ENCODE assay signal across 8 cellular contexts in genomic region chr11:1570896-1571759, GRCh38. TPM values are rescaled to one million over a fixed set of nuclear protein-coding genes. Genes with fewer than 3 reads are reported as not detected.
DNase-seq lines count a peak whose midpoint lies in the region; ATAC-seq and TF ChIP-seq lines count a peak whose summit lies in the region.

No MANE protein-coding gene starts in this region.

- peak overlapping the region; percentile 84 for H3K27ac Mint-ChIP-seq in type B pancreatic cell

- peak; percentile 41 to 51 (median 46) for TF ChIP-seq POLR2A in body of pancreas (IDR thresholded peaks at IDR 0.05)

- no peak for ATAC-seq in body of pancreas
- ATAC-seq in lung (ENCODE audit: insufficient read depth, low FRiP score), result no peak
- no peak for ATAC-seq in HG03565 (IDR thresholded peaks at IDR 0.05; ENCODE audit: unreplicated experiment)

- H3K4me3 Mint-ChIP-seq in type B pancreatic cell, result peak overlapping the region; percentile 74

- peak; percentile 33 for DNase-seq in activated gamma-delta T cell treated with Interleukin-2 at 50 U/mL for 16 hours
- no peak for DNase-seq in activated gamma-delta T cell (lab: John Stamatoyannopoulos, UW)
- peak; percentile 46 to 71 (median 60) for DNase-seq in body of pancreas
- DNase-seq in lung (ENCODE audit: low spot score), result no peak
- peak; percentile 71 for DNase-seq in type B pancreatic cell (ENCODE audit: extremely low spot score, unreplicated experiment)
- no peak for DNase-seq in NCI-H187 treated with DMSO at 0.1 percent for 48 hours (lab: John Stamatoyannopoulos, UW)
- DNase-seq in stimulated activated CD4-positive, alpha-beta T cell treated with anti-CD3 and anti-CD28 coated beads, Interleukin-2, amount 100 ng/mL, for 24 hours, result no peak

- H3K4me3 ChIP-seq in body of pancreas (peak overlapping the region; percentile 26 to 41), lung (peak overlapping the region; percentile 56)

- peak overlapping the region; percentile 72 to 88 (median 78) for H3K27ac ChIP-seq in body of pancreas
- peak overlapping the region in 1 of 2 donors; percentile 90 for H3K27ac ChIP-seq in lung (ENCODE audit: low read depth in 1 of 2, low read length in 1 of 2)

- H3K4me1 Mint-ChIP-seq in type B pancreatic cell (ENCODE audit: unreplicated experiment), result peaks cover 5% of the 10 kb centered on the region

- H3K9me3 ChIP-seq in body of pancreas, result no peaks in the 10 kb centered on the region
- no peaks in the 10 kb centered on the region for H3K9me3 ChIP-seq in lung (ENCODE audit: control insufficient read depth in 2 of 2, insufficient read depth in 1 of 2, low read length in 1 of 2)

- H3K36me3 Mint-ChIP-seq in type B pancreatic cell, result no peaks in the 10 kb centered on the region

- WGBS in body of pancreas, 2 donors, result 10% methylated on average over 42 of the region's 58 CpGs; no CpG with 5 or more reads in 1 of the 2 donors
- WGBS in lung, 2 donors, result 8 to 9% methylated on average over 31 to 58 of the region's 58 CpGs

- H3K4me1 ChIP-seq in body of pancreas (peaks cover 63% of the 10 kb centered on the region), lung (ENCODE audit: control insufficient read depth in 2 of 2, insufficient read depth in 2 of 2, low read length in 2 of 2) (peaks cover 0 to 3% of the 10 kb centered on the region in 2 donors)

- peaks cover 31% of the 10 kb centered on the region for H3K27me3 Mint-ChIP-seq in type B pancreatic cell

- no peaks in the 10 kb centered on the region for H3K9me3 Mint-ChIP-seq in type B pancreatic cell

- H3K36me3 ChIP-seq in body of pancreas (replicated peaks in 1 of 2; ENCODE audit: insufficient read depth in 1 of 2, low read depth in 2 of 2) (no peaks in the 10 kb centered on the region), lung (ENCODE audit: control insufficient read depth in 2 of 2, insufficient read depth in 2 of 2, low read length in 2 of 2) (peaks cover 0 to 3% of the 10 kb centered on the region in 2 donors)

- intact Hi-C loops in body of pancreas (cut with DNase I), result no loop called here

- TF ChIP-seq CTCF in body of pancreas (IDR thresholded peaks at IDR 0.05) (no peak), lung (IDR thresholded peaks at IDR 0.05; ENCODE audit: control extremely low read depth, extremely low read depth) (no peak), type B pancreatic cell (conservative IDR thresholded peaks at IDR 0.05) (no peak)

- H3K27me3 ChIP-seq in body of pancreas (no peaks in the 10 kb centered on the region), lung (ENCODE audit: control insufficient read depth, insufficient read depth) (no peaks in the 10 kb centered on the region)

RNA-seq across cellular contexts. Expression of gene DUSP8, which starts 0.9 kb away (rescaled TPM):
- total RNA-seq in body of pancreas, result 10 to 100 TPM in 1 of 2 donors, 1 to 10 TPM in 1; 7.0 to 19.1 TPM
- 10 to 100 TPM in 1 of 2 donors, 1 to 10 TPM in 1; 2.0 to 17.0 TPM for total RNA-seq in lung
- polyA plus RNA-seq in lung, result 1 to 10 TPM; 3.5 to 9.1 TPM
- total RNA-seq in type B pancreatic cell (ENCODE audit: low replicate concordance), result 8.4 and 16.1 TPM in 2 replicates

RNA-seq across cellular contexts. Expression of gene KRTAP5-1, which starts 14.0 kb away (rescaled TPM):
- not detected for total RNA-seq in body of pancreas
- not detected for total RNA-seq in lung
- polyA plus RNA-seq in lung, result not detected
- total RNA-seq in type B pancreatic cell (ENCODE audit: low replicate concordance), result not detected in 2 replicates

RNA-seq across cellular contexts. Expression of gene KRTAP5-2, which starts 27.0 kb away (rescaled TPM):
- not detected for total RNA-seq in body of pancreas
- total RNA-seq in lung, result not detected
- under 1 TPM in 1 of 2 donors, not detected in 1; 0.12 TPM for polyA plus RNA-seq in lung
- not detected in 2 replicates for total RNA-seq in type B pancreatic cell (ENCODE audit: low replicate concordance)

RNA-seq across cellular contexts. Expression of gene KRTAP5-3, which starts 37.1 kb away (rescaled TPM):
- not detected for total RNA-seq in body of pancreas
- not detected for total RNA-seq in lung
- polyA plus RNA-seq in lung, result not detected
- total RNA-seq in type B pancreatic cell (ENCODE audit: low replicate concordance), result not detected in 2 replicates

RNA-seq across cellular contexts. Expression of gene KRTAP5-4, which starts 50.8 kb away (rescaled TPM):
- total RNA-seq in body of pancreas (not detected), lung (not detected), type B pancreatic cell (ENCODE audit: low replicate concordance) (not detected in 2 replicates)
- polyA plus RNA-seq in lung, result not detected

Comparison
In these comparisons a context has a peak if more than half of its experiments do, and no peak if none do; other contexts are left out.
1. DNase-seq: peak in activated gamma-delta T cell treated with Interleukin-2 at 50 U/mL for 16 hours (single experiment), body of pancreas (4 of 4) and type B pancreatic cell (single experiment); none in activated gamma-delta T cell (single experiment), lung (single experiment), NCI-H187 treated with DMSO at 0.1 percent for 48 hours (single experiment) and stimulated activated CD4-positive, alpha-beta T cell treated with anti-CD3 and anti-CD28 coated beads, Interleukin-2, amount 100 ng/mL, for 24 hours (0 of 2).